ENCODE assay signal across 8 cellular contexts in genomic region chr15:88467935-88468528, GRCh38.
DNase-seq lines count a peak whose midpoint lies in the region; ATAC-seq and TF ChIP-seq lines count a peak whose summit lies in the region.

No MANE protein-coding gene starts in this region.

- TF ChIP-seq CTCF in HL-60 (IDR thresholded peaks at IDR 0.05; ENCODE audit: insufficient read depth, low read length) = no peak

- peak overlapping the region; percentile 96 for H3K9ac ChIP-seq in iPS-20b (ENCODE audit: low read depth, low read length)

- H3K27me3 ChIP-seq in HL-60 (ENCODE audit: insufficient read depth, poor library complexity, severe bottlenecking) = no peaks in the 10 kb centered on the region
- H3K27me3 ChIP-seq in iPS-20b (ENCODE audit: insufficient read depth, low read length) = no peaks in the 10 kb centered on the region

- H3K27ac ChIP-seq in HL-60 (replicated peaks) = peak overlapping the region; percentile 100
- H3K27ac ChIP-seq in iPS-20b (ENCODE audit: low read length) = peak overlapping the region; percentile 78

- peak overlapping the region; percentile 99 for H3K27ac Mint-ChIP-seq in activated naive CD4-positive, alpha-beta T cell treated with anti-CD3 and anti-CD28 coated beads, Interleukin-2, amount 50 U/mL, for 24 hours
- peak overlapping the region; percentile 99 for H3K27ac Mint-ChIP-seq in stimulated activated memory B cell treated with anti-CD40 and anti-IgM and Interleukin-4, amounts not matched to agents 10 μg/mL and 1 μg/mL and 100 μg/mL, for 72 hours

- no peaks in the 10 kb centered on the region for H3K9me3 ChIP-seq in iPS-20b (ENCODE audit: insufficient read depth, low read depth, low read length)

- H3K4me3 ChIP-seq in HL-60 (replicated peaks; ENCODE audit: insufficient read depth, low read length) (peak overlapping the region; percentile 60), iPS-20b (ENCODE audit: low read length) (peak overlapping the region; percentile 99)

- peaks cover 50% of the 10 kb centered on the region for H3K36me3 ChIP-seq in iPS-20b (ENCODE audit: insufficient read depth, low read depth, low read length)

- no peaks in the 10 kb centered on the region for H3K27me3 Mint-ChIP-seq in activated naive CD4-positive, alpha-beta T cell treated with anti-CD3 and anti-CD28 coated beads, Interleukin-2, amount 50 U/mL, for 24 hours
- H3K27me3 Mint-ChIP-seq in stimulated activated memory B cell treated with anti-CD40 and anti-IgM and Interleukin-4, amounts not matched to agents 10 μg/mL and 1 μg/mL and 100 μg/mL, for 72 hours = no peaks in the 10 kb centered on the region

- peaks cover 6% of the 10 kb centered on the region for H3K36me3 Mint-ChIP-seq in activated naive CD4-positive, alpha-beta T cell treated with anti-CD3 and anti-CD28 coated beads, Interleukin-2, amount 50 U/mL, for 24 hours
- peaks cover 25% of the 10 kb centered on the region for H3K36me3 Mint-ChIP-seq in stimulated activated memory B cell treated with anti-CD40 and anti-IgM and Interleukin-4, amounts not matched to agents 10 μg/mL and 1 μg/mL and 100 μg/mL, for 72 hours

- H3K4me3 Mint-ChIP-seq in activated naive CD4-positive, alpha-beta T cell treated with anti-CD3 and anti-CD28 coated beads, Interleukin-2, amount 50 U/mL, for 24 hours = peak overlapping the region; percentile 93
- H3K4me3 Mint-ChIP-seq in stimulated activated memory B cell treated with anti-CD40 and anti-IgM and Interleukin-4, amounts not matched to agents 10 μg/mL and 1 μg/mL and 100 μg/mL, for 72 hours = peak overlapping the region; percentile 94

- H3K4me1 Mint-ChIP-seq in activated naive CD4-positive, alpha-beta T cell treated with anti-CD3 and anti-CD28 coated beads, Interleukin-2, amount 50 U/mL, for 24 hours = peaks cover 35% of the 10 kb centered on the region
- peaks cover 36% of the 10 kb centered on the region for H3K4me1 Mint-ChIP-seq in stimulated activated memory B cell treated with anti-CD40 and anti-IgM and Interleukin-4, amounts not matched to agents 10 μg/mL and 1 μg/mL and 100 μg/mL, for 72 hours

- DNase-seq in DMS53 (lab: John Stamatoyannopoulos, UW) (peak; percentile 29), DMS53 treated with DMSO at 0.1 percent for 48 hours (lab: John Stamatoyannopoulos, UW; ENCODE audit: unreplicated experiment) (no peak), HL-60 (ENCODE audit: low read depth in 1 of 2, low spot score in 1 of 2) (peak in 1 of 2 experiments; percentile 9), NCI-H510A treated with DMSO at 0.1 percent for 48 hours (lab: John Stamatoyannopoulos, UW) (no peak), AG08395 (ENCODE audit: low spot score) (no peak)

- no peaks in the 10 kb centered on the region for H3K9me3 Mint-ChIP-seq in activated naive CD4-positive, alpha-beta T cell treated with anti-CD3 and anti-CD28 coated beads, Interleukin-2, amount 50 U/mL, for 24 hours
- H3K9me3 Mint-ChIP-seq in stimulated activated memory B cell treated with anti-CD40 and anti-IgM and Interleukin-4, amounts not matched to agents 10 μg/mL and 1 μg/mL and 100 μg/mL, for 72 hours = no peaks in the 10 kb centered on the region

- no peak for ATAC-seq in stimulated activated memory B cell treated with anti-CD40 and anti-IgM and Interleukin-4, amounts not matched to agents 10 μg/mL and 1 μg/mL and 100 μg/mL, for 72 hours

- H3K4me1 ChIP-seq in iPS-20b (ENCODE audit: insufficient read depth, low read length) = no peaks in the 10 kb centered on the region
